1 cellular context compared by ENCODE assay signal in the genomic region with DNA sequence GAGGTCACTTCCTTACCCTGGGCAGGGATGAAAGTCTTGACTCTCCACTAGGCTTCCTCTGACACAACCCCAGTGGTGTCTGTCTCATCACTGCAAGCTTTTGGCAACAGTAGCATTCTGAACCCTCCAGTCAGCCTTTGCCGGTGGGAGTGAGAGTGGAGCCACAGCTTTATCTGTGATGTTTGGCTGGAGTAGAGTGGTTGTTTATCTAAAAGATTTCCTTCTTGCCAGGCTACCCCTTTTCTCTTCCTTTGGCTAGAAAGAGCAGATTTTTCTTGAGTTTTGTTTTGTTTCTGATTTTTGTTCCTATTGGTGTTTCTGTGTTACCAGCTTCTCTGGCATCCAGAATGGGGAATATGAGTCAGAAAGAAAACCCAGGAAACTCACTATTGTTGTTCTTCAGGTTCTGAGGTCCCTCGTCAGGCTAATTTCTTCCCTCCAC.
TF ChIP-seq lines count a peak whose summit lies in the region.

No MANE protein-coding gene starts in this region.

TF ChIP-seq in HepG2, 621 proteins besides CTCF, POLR2A, EP300 and RAD21 (continued from another document):
- TF ChIP-seq, protein P1, sequence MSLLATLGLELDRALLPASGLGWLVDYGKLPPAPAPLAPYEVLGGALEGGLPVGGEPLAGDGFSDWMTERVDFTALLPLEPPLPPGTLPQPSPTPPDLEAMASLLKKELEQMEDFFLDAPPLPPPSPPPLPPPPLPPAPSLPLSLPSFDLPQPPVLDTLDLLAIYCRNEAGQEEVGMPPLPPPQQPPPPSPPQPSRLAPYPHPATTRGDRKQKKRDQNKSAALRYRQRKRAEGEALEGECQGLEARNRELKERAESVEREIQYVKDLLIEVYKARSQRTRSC (CRISPR knock-in tag; IDR thresholded peaks at IDR 0.05; ENCODE audit: low read depth): no peak
- TF ChIP-seq ZNF720 (CRISPR knock-in tag; IDR thresholded peaks at IDR 0.05) (no peak), SOX6 (IDR thresholded peaks at IDR 0.05) (no peak), SOX6 (CRISPR knock-in tag; IDR thresholded peaks at IDR 0.05) (0 out of 2 replicates have a peak, but pooled peaks have one; percentile 21), ZNF546 (CRISPR knock-in tag; conservative IDR thresholded peaks at IDR 0.05) (no peak), ZNF362 (CRISPR knock-in tag; IDR thresholded peaks at IDR 0.05; ENCODE audit: borderline replicate concordance) (no peak), MED1 (CRISPR knock-in tag; IDR thresholded peaks at IDR 0.05) (peak; percentile 40; the same call in 1 of the 2 replicates), SALL1 (CRISPR knock-in tag; IDR thresholded peaks at IDR 0.05) (peak; percentile 22; the same call in 1 of the 2 replicates), HOXA3 (CRISPR knock-in tag; IDR thresholded peaks at IDR 0.05) (0 out of 2 replicates have a peak, but pooled peaks have one; percentile 39), SRSF9 (IDR thresholded peaks at IDR 0.05; ENCODE audit: borderline replicate concordance, insufficient read depth, low read depth, low read length, poor library complexity, severe bottlenecking) (no peak), HNF4A (CRISPR knock-in tag; IDR thresholded peaks at IDR 0.05) (peak; percentile 23; the same call in 1 of the 2 replicates), USF2 (IDR thresholded peaks at IDR 0.05; ENCODE audit: low read depth, low read length) (no peak), USF2 (CRISPR knock-in tag; IDR thresholded peaks at IDR 0.05; ENCODE audit: borderline replicate concordance) (no peak), SYNCRIP (IDR thresholded peaks at IDR 0.05; ENCODE audit: insufficient read depth, low read depth, low read length) (no peak), ZSCAN22 (CRISPR knock-in tag; IDR thresholded peaks at IDR 0.05) (no peak), SAFB2 (CRISPR knock-in tag; IDR thresholded peaks at IDR 0.05; ENCODE audit: borderline replicate concordance, low read depth) (no peak)
- TF ChIP-seq, protein P2, sequence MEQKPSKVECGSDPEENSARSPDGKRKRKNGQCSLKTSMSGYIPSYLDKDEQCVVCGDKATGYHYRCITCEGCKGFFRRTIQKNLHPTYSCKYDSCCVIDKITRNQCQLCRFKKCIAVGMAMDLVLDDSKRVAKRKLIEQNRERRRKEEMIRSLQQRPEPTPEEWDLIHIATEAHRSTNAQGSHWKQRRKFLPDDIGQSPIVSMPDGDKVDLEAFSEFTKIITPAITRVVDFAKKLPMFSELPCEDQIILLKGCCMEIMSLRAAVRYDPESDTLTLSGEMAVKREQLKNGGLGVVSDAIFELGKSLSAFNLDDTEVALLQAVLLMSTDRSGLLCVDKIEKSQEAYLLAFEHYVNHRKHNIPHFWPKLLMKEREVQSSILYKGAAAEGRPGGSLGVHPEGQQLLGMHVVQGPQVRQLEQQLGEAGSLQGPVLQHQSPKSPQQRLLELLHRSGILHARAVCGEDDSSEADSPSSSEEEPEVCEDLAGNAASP (CRISPR knock-in tag; IDR thresholded peaks at IDR 0.05; ENCODE audit: borderline replicate concordance): peak; percentile 24; the same call in 1 of the 2 replicates
TF ChIP-seq in HepG2: peak in this region for 8.
